In the genomic region with DNA sequence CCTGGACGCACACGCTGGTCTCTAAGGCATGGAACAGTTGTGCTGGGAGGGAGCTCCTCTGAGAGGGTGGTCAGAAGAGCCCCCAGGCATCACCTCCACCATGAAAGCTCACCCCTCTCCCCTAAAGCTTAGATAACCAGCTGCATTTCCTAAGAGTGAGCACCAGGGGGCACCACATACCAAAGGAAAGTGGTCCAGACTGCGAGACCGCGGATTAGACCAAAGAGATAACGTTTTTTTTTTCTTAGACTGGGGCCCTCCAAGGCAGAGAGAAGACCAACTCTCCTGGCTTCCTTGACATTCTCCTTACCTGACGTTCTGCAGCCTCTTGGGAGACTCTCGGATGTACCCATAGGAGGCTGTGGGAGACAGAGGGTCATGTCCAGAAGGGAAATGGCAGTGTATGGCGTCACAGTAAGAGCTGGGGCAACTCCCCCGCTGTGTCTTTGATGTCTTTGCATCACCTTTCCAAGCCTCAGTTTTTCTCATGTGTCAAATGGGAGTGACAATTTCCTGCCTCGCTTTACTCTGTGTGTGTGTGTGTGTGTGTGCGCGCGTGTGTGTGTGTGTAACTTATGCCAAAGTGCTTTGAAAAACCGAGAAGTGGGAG, we compare ENCODE assay signal across 8 cellular contexts. TPM values are rescaled to one million over a fixed set of nuclear protein-coding genes. Genes with fewer than 3 reads are reported as not detected.
DNase-seq lines count a peak whose midpoint lies in the region; ATAC-seq and TF ChIP-seq lines count a peak whose summit lies in the region.

No MANE protein-coding gene starts in this region.

- H3K4me1 Mint-ChIP-seq in progenitor cell of endocrine pancreas (ENCODE audit: low read depth) = no peaks in the 10 kb centered on the region

- in situ Hi-C loops in KBM-7 (cut with MboI; ENCODE audit: low pct_unique_long_range_greater_than_20kb, low sequenced_read_pairs) = no loop called here
- in situ Hi-C loops in SK-MEL-5 (cut with HindIII; ENCODE audit: low pct_unique_long_range_greater_than_20kb, low sequenced_read_pairs) = loop anchor here (10.0 kb wide), 1 partner anchor 195 kb away; no protein-coding TSS in a partner anchor

- no peaks in the 10 kb centered on the region for H3K9me3 Mint-ChIP-seq in progenitor cell of endocrine pancreas (ENCODE audit: low read depth)

- no peak overlapping the region for H3K27ac Mint-ChIP-seq in progenitor cell of endocrine pancreas

- no peak for ATAC-seq in GM19467 (IDR thresholded peaks at IDR 0.05; ENCODE audit: unreplicated experiment)

- H3K4me3 Mint-ChIP-seq in progenitor cell of endocrine pancreas (ENCODE audit: low read depth) = no peak overlapping the region

- peak; percentile 91 for TF ChIP-seq CTCF in progenitor cell of endocrine pancreas (IDR thresholded peaks at IDR 0.05; ENCODE audit: unreplicated experiment)

- DNase-seq in DMS153 treated with DMSO at 0.1 percent for 48 hours (lab: John Stamatoyannopoulos, UW; ENCODE audit: unreplicated experiment) (peak; percentile 47), KBM-7 (peak; percentile 67), SK-MEL-5 (ENCODE audit: low read depth, low spot score) (peak; percentile 68), globus pallidus (ENCODE audit: low spot score) (peak; percentile 53), progenitor cell of endocrine pancreas (ENCODE audit: low spot score, unreplicated experiment) (peak; percentile 56), ureter (ENCODE audit: low spot score) (peak; percentile 66)
- peak; percentile 28 to 61 (median 58) for DNase-seq in activated naive CD4-positive, alpha-beta T cell (lab: John Stamatoyannopoulos, UW)

- H3K27me3 Mint-ChIP-seq in progenitor cell of endocrine pancreas = peaks cover 4% of the 10 kb centered on the region

- H3K36me3 Mint-ChIP-seq in progenitor cell of endocrine pancreas (ENCODE audit: insufficient read depth) = no peaks in the 10 kb centered on the region

RNA-seq across cellular contexts. Expression of gene IFNLR1, which starts 12.3 kb away (rescaled TPM):
- total RNA-seq in SK-MEL-5 (2014; rRNA removed; shearing (Covaris generic)) = not detected in 2 replicates
- polyA plus RNA-seq in SK-MEL-5 (2015; cell fraction: cytosol; rRNA removed) = not detected in 2 replicates
- polyA plus RNA-seq in SK-MEL-5 (2015; cell fraction: nucleus; rRNA removed) = not detected in 2 replicates
- total RNA-seq in progenitor cell of endocrine pancreas = 19.6 and 21.2 TPM in 2 replicates
- 4.6 TPM for total RNA-seq in ureter

RNA-seq across cellular contexts. Expression of gene IL22RA1, which starts 56.5 kb away (rescaled TPM):
- total RNA-seq in SK-MEL-5 (2014; rRNA removed; shearing (Covaris generic)) = 0.37 and 0.77 TPM in 2 replicates
- polyA plus RNA-seq in SK-MEL-5 (2015; cell fraction: cytosol; rRNA removed) = 1.8 and 2.8 TPM in 2 replicates
- 0.35 and 1.4 TPM in 2 replicates for polyA plus RNA-seq in SK-MEL-5 (2015; cell fraction: nucleus; rRNA removed)
- total RNA-seq in progenitor cell of endocrine pancreas = 0.13 and 0.26 TPM in 2 replicates
- total RNA-seq in ureter = 0.21 TPM
